In the genomic region with DNA sequence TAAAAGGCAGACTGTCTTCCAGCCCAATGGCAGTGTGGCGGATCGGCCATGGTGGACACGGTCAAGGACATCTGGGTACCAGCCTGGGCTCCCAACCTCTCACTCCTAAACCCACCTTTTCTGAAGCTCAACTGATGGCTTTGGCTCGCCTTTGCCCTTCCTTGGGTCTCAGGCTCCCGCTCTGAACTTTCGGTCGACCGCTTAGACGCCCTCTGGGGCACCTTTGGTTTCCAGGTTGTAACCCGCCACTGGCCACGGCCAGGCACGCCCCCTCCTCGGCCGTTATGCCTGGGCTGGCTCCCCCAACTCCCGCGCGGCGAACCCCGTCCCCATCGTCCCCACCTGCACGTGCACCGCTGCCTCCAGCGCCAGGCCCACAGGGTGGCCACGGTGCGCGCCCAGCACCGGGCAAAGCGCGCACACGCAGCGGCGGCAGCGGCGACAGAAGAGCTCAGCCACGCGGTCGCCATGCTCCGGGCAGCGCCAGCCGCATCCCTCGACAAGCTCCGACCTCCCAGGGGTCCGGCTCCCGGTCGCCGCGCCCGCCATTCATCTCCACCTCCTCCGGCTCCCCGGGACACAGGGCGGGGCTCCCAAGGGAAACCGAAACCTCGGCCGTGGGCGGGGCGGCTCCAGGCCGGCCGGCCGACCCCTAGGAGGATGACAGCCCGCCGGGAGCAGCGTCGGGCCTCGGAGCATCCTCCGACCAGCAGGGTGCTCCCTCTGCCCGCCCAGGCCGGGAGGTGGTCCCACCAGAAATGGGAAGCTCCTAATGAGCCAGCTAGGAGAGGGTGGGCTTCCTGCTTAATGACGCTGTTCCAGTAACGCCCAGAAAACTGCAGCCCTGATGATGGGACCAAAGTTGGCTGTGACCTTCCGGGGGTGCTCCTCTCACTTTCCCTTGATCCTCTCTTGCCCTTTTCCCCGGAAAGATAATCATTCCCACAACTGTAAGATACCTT, we compare ENCODE assay signal across 1 cellular context.
A peak's percentile ranks its signal among the peaks of the same experiment; 100 is the strongest.
TF ChIP-seq lines count a peak whose summit lies in the region.

Gene TRIM14, minus strand, starts transcription at position 583 of the 962 bp plus-strand sequence. Its CDS starts 34 bp downstream, at position 549.

TF ChIP-seq in GM12878, 131 proteins besides CTCF, POLR2A, EP300 and RAD21 (continued from another document and continues in another):
- TF ChIP-seq, protein P1, sequence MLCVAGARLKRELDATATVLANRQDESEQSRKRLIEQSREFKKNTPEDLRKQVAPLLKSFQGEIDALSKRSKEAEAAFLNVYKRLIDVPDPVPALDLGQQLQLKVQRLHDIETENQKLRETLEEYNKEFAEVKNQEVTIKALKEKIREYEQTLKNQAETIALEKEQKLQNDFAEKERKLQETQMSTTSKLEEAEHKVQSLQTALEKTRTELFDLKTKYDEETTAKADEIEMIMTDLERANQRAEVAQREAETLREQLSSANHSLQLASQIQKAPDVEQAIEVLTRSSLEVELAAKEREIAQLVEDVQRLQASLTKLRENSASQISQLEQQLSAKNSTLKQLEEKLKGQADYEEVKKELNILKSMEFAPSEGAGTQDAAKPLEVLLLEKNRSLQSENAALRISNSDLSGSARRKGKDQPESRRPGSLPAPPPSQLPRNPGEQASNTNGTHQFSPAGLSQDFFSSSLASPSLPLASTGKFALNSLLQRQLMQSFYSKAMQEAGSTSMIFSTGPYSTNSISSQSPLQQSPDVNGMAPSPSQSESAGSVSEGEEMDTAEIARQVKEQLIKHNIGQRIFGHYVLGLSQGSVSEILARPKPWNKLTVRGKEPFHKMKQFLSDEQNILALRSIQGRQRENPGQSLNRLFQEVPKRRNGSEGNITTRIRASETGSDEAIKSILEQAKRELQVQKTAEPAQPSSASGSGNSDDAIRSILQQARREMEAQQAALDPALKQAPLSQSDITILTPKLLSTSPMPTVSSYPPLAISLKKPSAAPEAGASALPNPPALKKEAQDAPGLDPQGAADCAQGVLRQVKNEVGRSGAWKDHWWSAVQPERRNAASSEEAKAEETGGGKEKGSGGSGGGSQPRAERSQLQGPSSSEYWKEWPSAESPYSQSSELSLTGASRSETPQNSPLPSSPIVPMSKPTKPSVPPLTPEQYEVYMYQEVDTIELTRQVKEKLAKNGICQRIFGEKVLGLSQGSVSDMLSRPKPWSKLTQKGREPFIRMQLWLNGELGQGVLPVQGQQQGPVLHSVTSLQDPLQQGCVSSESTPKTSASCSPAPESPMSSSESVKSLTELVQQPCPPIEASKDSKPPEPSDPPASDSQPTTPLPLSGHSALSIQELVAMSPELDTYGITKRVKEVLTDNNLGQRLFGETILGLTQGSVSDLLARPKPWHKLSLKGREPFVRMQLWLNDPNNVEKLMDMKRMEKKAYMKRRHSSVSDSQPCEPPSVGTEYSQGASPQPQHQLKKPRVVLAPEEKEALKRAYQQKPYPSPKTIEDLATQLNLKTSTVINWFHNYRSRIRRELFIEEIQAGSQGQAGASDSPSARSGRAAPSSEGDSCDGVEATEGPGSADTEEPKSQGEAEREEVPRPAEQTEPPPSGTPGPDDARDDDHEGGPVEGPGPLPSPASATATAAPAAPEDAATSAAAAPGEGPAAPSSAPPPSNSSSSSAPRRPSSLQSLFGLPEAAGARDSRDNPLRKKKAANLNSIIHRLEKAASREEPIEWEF (IDR thresholded peaks at IDR 0.05; ENCODE audit: insufficient replicate concordance, low read depth, low read length) = no peak
- no peak for TF ChIP-seq FOXK2 (IDR thresholded peaks at IDR 0.05)
- no peak for TF ChIP-seq MTA2 (IDR thresholded peaks at IDR 0.05; ENCODE audit: low read depth)
- TF ChIP-seq YY1 (IDR thresholded peaks at IDR 0.05; ENCODE audit: low read depth, low read length) = peak; percentile 85
- TF ChIP-seq NFIC (IDR thresholded peaks at IDR 0.05; ENCODE audit: low read depth, low read length) = no peak
- no peak for TF ChIP-seq SMAD5 (IDR thresholded peaks at IDR 0.05; ENCODE audit: low read depth)
- TF ChIP-seq, protein P2, sequence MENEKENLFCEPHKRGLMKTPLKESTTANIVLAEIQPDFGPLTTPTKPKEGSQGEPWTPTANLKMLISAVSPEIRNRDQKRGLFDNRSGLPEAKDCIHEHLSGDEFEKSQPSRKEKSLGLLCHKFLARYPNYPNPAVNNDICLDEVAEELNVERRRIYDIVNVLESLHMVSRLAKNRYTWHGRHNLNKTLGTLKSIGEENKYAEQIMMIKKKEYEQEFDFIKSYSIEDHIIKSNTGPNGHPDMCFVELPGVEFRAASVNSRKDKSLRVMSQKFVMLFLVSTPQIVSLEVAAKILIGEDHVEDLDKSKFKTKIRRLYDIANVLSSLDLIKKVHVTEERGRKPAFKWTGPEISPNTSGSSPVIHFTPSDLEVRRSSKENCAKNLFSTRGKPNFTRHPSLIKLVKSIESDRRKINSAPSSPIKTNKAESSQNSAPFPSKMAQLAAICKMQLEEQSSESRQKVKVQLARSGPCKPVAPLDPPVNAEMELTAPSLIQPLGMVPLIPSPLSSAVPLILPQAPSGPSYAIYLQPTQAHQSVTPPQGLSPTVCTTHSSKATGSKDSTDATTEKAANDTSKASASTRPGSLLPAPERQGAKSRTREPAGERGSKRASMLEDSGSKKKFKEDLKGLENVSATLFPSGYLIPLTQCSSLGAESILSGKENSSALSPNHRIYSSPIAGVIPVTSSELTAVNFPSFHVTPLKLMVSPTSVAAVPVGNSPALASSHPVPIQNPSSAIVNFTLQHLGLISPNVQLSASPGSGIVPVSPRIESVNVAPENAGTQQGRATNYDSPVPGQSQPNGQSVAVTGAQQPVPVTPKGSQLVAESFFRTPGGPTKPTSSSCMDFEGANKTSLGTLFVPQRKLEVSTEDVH (IDR thresholded peaks at IDR 0.05; ENCODE audit: low read depth, partially characterized antibody) = no peak
- TF ChIP-seq, protein P3, sequence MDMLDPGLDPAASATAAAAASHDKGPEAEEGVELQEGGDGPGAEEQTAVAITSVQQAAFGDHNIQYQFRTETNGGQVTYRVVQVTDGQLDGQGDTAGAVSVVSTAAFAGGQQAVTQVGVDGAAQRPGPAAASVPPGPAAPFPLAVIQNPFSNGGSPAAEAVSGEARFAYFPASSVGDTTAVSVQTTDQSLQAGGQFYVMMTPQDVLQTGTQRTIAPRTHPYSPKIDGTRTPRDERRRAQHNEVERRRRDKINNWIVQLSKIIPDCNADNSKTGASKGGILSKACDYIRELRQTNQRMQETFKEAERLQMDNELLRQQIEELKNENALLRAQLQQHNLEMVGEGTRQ (IDR thresholded peaks at IDR 0.05; ENCODE audit: borderline replicate concordance, low read depth, low read length) = no peak
- no peak for TF ChIP-seq SREBF1 (IDR thresholded peaks at IDR 0.05; ENCODE audit: low read length)
- TF ChIP-seq ZBTB11 (CRISPR knock-in tag; IDR thresholded peaks at IDR 0.05) = no peak
- TF ChIP-seq CHD4 (IDR thresholded peaks at IDR 0.05) = no peak
- no peak for TF ChIP-seq POLR2AphosphoS2 (IDR thresholded peaks at IDR 0.05; ENCODE audit: low read depth, low read length)
- no peak for TF ChIP-seq HSF1 (IDR thresholded peaks at IDR 0.05; ENCODE audit: low read depth, low read length)
- TF ChIP-seq CEBPZ (IDR thresholded peaks at IDR 0.05; ENCODE audit: low read depth, low read length) = no peak
- TF ChIP-seq SP1 (IDR thresholded peaks at IDR 0.05; ENCODE audit: low read depth, low read length) = no peak
- no peak for TF ChIP-seq EZH2 (IDR thresholded peaks at IDR 0.05; ENCODE audit: borderline replicate concordance, control insufficient read depth, low read depth, low read length)
- TF ChIP-seq BACH1 (IDR thresholded peaks at IDR 0.05; ENCODE audit: borderline replicate concordance) = 0 out of 2 replicates have a peak, but pooled peaks have one; percentile 22
- TF ChIP-seq ZNF207 (IDR thresholded peaks at IDR 0.05; ENCODE audit: borderline replicate concordance) = no peak
- TF ChIP-seq RBBP5 (conservative IDR thresholded peaks at IDR 0.05) = peak; percentile 77; the same call in 1 of the 2 replicates
- no peak for TF ChIP-seq ZSCAN29 (IDR thresholded peaks at IDR 0.05)
- TF ChIP-seq SRF (IDR thresholded peaks at IDR 0.05; ENCODE audit: low read depth in 2 of 2, low read length in 2 of 2) = 0 out of 4 replicates have a peak, but pooled peaks of 1 of the 2 experiments have one; percentile 38
- TF ChIP-seq NKRF (conservative IDR thresholded peaks at IDR 0.05) = peak; percentile 62; the same call in 1 of the 2 replicates
- peak; percentile 86 for TF ChIP-seq MYC (IDR thresholded peaks at IDR 0.05; ENCODE audit: insufficient read depth, insufficient read length, insufficient replicate concordance, low read length, severe bottlenecking)
- no peak for TF ChIP-seq ZNF274 (IDR thresholded peaks at IDR 0.05; ENCODE audit: insufficient read depth, insufficient read length)
- no peak for TF ChIP-seq FOXM1 (IDR thresholded peaks at IDR 0.05; ENCODE audit: low read depth, low read length)
- TF ChIP-seq CREB1 (IDR thresholded peaks at IDR 0.05; ENCODE audit: low read depth) = 0 out of 2 replicates have a peak, but pooled peaks have one; percentile 37
- TF ChIP-seq SUPT20H (IDR thresholded peaks at IDR 0.05; ENCODE audit: borderline replicate concordance, control insufficient read depth, low read depth, low read length) = no peak
- no peak for TF ChIP-seq SUZ12 (IDR thresholded peaks at IDR 0.05; ENCODE audit: unreplicated experiment)
- no peak for TF ChIP-seq SREBF2 (IDR thresholded peaks at IDR 0.05; ENCODE audit: low read length)
